8 cellular contexts compared by ENCODE assay signal in the genomic region with DNA sequence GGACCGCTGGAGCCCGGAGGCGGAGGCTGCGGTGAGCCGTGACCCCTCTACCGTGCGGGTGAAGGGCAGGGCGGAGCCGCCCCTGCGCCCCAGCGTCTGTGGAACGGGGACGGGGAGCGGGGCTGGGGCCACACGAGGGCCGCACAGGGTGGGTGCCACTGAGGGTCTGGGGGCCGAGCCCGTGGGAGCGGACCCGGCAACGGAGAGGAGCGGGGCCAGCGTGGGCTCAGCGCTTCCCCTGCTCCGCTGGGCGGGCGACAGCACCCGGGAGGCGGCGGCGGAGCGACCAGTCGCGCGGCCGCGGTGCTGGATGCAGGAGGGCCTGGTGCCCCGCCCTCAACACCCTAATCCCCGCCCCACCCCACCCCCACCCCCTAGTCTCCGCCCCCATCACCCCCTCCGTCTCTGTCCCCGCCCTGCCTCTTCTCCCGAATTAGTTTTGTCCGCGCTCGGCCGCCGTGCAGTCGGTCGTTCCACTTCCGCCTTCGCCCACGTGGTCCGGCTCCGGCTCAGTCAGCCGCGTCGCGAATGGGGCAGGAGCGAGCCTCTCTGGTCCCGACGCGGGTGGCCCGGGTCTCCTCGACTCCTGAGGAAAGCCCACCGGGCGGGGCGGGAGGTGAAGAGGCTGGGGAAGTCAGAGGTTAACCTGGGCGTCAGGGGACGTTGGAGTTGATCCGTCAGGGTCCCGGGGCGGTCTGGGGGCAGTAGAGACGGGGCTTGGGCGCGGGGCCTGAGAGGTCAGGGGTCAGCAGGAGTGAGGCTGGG. TPM values are rescaled to one million over a fixed set of nuclear protein-coding genes. Genes with fewer than 3 reads are reported as not detected.
DNase-seq lines count a peak whose midpoint lies in the region; ATAC-seq and TF ChIP-seq lines count a peak whose summit lies in the region.

A gene (plus strand): TSS at position 512 of the 765 bp plus-strand sequence. CDS start 447 bp downstream, outside the sequence.

- H3K4me1 ChIP-seq in thymus (ENCODE audit: control insufficient read depth, insufficient read depth, low read length) = peaks cover 3% of the 10 kb centered on the region

- ATAC-seq in HG02610 (IDR thresholded peaks at IDR 0.05; ENCODE audit: unreplicated experiment) = peak; percentile 57

- DNase-seq in GM10248 (ENCODE audit: extremely low spot score) (peak; percentile 98), NCI-H1092 treated with DMSO at 0.1 percent for 48 hours (lab: John Stamatoyannopoulos, UW) (peak; percentile 87), SKM-1 treated with dmso at 0.1 percent for 144 hours (lab: John Stamatoyannopoulos, UW; ENCODE audit: unreplicated experiment) (peak; percentile 65), glutamatergic neuron (peak; percentile 93), osteocyte (ENCODE audit: extremely low spot score, unreplicated experiment) (peak; percentile 98)

- peak within 1 kb of the TSS; percentile 65 for H3K27ac ChIP-seq in thymus (ENCODE audit: low read depth)

- no peaks in the 10 kb centered on the region for H3K27me3 Mint-ChIP-seq in activated naive CD8-positive, alpha-beta T cell
- H3K27me3 Mint-ChIP-seq in glutamatergic neuron (ENCODE audit: unreplicated experiment) (peaks cover 7% of the 10 kb centered on the region), osteocyte (ENCODE audit: unreplicated experiment) (no peaks in the 10 kb centered on the region)

- H3K9me3 ChIP-seq in thymus (ENCODE audit: control insufficient read depth) = no peaks in the 10 kb centered on the region

- H3K4me3 Mint-ChIP-seq in activated naive CD8-positive, alpha-beta T cell = peak within 1 kb of the TSS; percentile 96
- peak within 1 kb of the TSS; percentile 93 for H3K4me3 Mint-ChIP-seq in glutamatergic neuron (ENCODE audit: unreplicated experiment)
- peak within 1 kb of the TSS; percentile 95 for H3K4me3 Mint-ChIP-seq in osteocyte (ENCODE audit: unreplicated experiment)

- no peaks in the 10 kb centered on the region for H3K9me3 Mint-ChIP-seq in activated naive CD8-positive, alpha-beta T cell (ENCODE audit: low read depth)
- H3K9me3 Mint-ChIP-seq in glutamatergic neuron (ENCODE audit: unreplicated experiment) (peaks cover 13% of the 10 kb centered on the region), osteocyte (ENCODE audit: unreplicated experiment) (no peaks in the 10 kb centered on the region)

- under 1% methylated on average over 76 of the region's 76 CpGs for WGBS in thymus

- CTCF ChIA-PET in GM10248 (lab: Yijun Ruan, JAX) = interaction anchor here (0.8 to 1.2 kb wide), 3 partner anchors 9 to 685 kb away, joined by 3 to 4 read pairs (median 3); no protein-coding TSS in a partner anchor

- peaks cover 19% of the 10 kb centered on the region for H3K36me3 ChIP-seq in thymus (ENCODE audit: control insufficient read depth, insufficient read depth)

- no peak for TF ChIP-seq CTCF in GM10248 (IDR thresholded peaks at IDR 0.05; ENCODE audit: control extremely low read depth, extremely low read depth, low read depth, missing control alignments)
- TF ChIP-seq CTCF in glutamatergic neuron (IDR thresholded peaks at IDR 0.05; ENCODE audit: partially characterized antibody, unreplicated experiment) = no peak
- no peak for TF ChIP-seq CTCF in osteocyte (IDR thresholded peaks at IDR 0.05)

- H3K36me3 Mint-ChIP-seq in activated naive CD8-positive, alpha-beta T cell = peaks cover 8% of the 10 kb centered on the region
- H3K36me3 Mint-ChIP-seq in glutamatergic neuron (ENCODE audit: unreplicated experiment) = no peaks in the 10 kb centered on the region
- H3K36me3 Mint-ChIP-seq in osteocyte (ENCODE audit: unreplicated experiment) = peaks cover 14% of the 10 kb centered on the region

- H3K27ac Mint-ChIP-seq in activated naive CD8-positive, alpha-beta T cell = peak within 1 kb of the TSS; percentile 91
- H3K27ac Mint-ChIP-seq in glutamatergic neuron (ENCODE audit: unreplicated experiment) (peak within 1 kb of the TSS; percentile 72), osteocyte (ENCODE audit: unreplicated experiment) (peak within 1 kb of the TSS; percentile 79)

- H3K27me3 ChIP-seq in thymus (ENCODE audit: control insufficient read depth, insufficient read depth) = no peaks in the 10 kb centered on the region

- H3K4me1 Mint-ChIP-seq in activated naive CD8-positive, alpha-beta T cell (ENCODE audit: low read depth) = peaks cover 23% of the 10 kb centered on the region
- H3K4me1 Mint-ChIP-seq in glutamatergic neuron (ENCODE audit: low read depth, unreplicated experiment) (peaks cover 6% of the 10 kb centered on the region), osteocyte (ENCODE audit: unreplicated experiment) (peaks cover 18% of the 10 kb centered on the region)

- POLR2A ChIA-PET in GM10248 (lab: Yijun Ruan, JAX) = interaction anchor here (1.3 kb wide), 1 partner anchor 20 kb away, joined by 3 read pairs; a partner anchor contains a TSS

- peak within 1 kb of the TSS; percentile 87 for H3K4me3 ChIP-seq in thymus (ENCODE audit: low read length)

RNA-seq across cellular contexts. Expression of the gene that starts here (rescaled TPM):
- 28.1 TPM for total RNA-seq in glutamatergic neuron (ENCODE audit: unreplicated experiment)
- total RNA-seq in osteocyte = 18.8 and 19.5 TPM in 2 replicates
- polyA plus RNA-seq in thymus = 30.0 TPM

Comparison
In these comparisons a context has a peak if more than half of its experiments do, and no peak if none do; other contexts are left out.
1. Peak in every context shown above with its lines: DNase-seq, ATAC-seq, H3K4me3 ChIP-seq and H3K27ac ChIP-seq.